ENCODE assay signal across 17 cellular contexts in genomic region chr12:53577941-53578352, GRCh38. TPM values are rescaled to one million over a fixed set of nuclear protein-coding genes. Genes with fewer than 3 reads are reported as not detected.
A peak's percentile ranks its signal among the peaks of the same experiment; 100 is the strongest.
DNase-seq lines count a peak whose midpoint lies in the region; ATAC-seq and TF ChIP-seq lines count a peak whose summit lies in the region.
"Had no signal": no experiment of that assay in that cellular context is flagged by ENCODE, and none has a peak within 500 bp of the region (broad histone marks: within the 10 kb centered on the region; RNA-seq: fewer than 3 reads in every experiment).

No MANE protein-coding gene starts in this region.

- no peak overlapping the region for H3K4me3 Mint-ChIP-seq in activated CD8-positive, alpha-beta T cell treated with anti-CD3 and anti-CD28 coated beads for 36 hours
- no peak overlapping the region for H3K4me3 Mint-ChIP-seq in activated CD8-positive, alpha-beta T cell treated with anti-CD3 and anti-CD28 coated beads, Interleukin-2, amount 10 ng/mL, durations not matched to agents 7 days and 5 days
- H3K4me3 Mint-ChIP-seq in memory B cell = no peak overlapping the region

- H3K27me3 ChIP-seq in MG63 = no peaks in the 10 kb centered on the region
- H3K27me3 ChIP-seq: brain microvascular endothelial cell had no signal

- H3K27ac Mint-ChIP-seq in activated CD8-positive, alpha-beta T cell treated with anti-CD3 and anti-CD28 coated beads for 36 hours = no peak overlapping the region
- H3K27ac Mint-ChIP-seq in activated CD8-positive, alpha-beta T cell treated with anti-CD3 and anti-CD28 coated beads, Interleukin-2, amount 10 ng/mL, durations not matched to agents 7 days and 5 days = no peak overlapping the region
- H3K27ac Mint-ChIP-seq in memory B cell = peak overlapping the region; percentile 20

- CTCF ChIA-PET in activated CD8-positive, alpha-beta T cell treated with anti-CD3 and anti-CD28 coated beads for 36 hours (lab: Charles Lee) = interaction anchor here (0.6 to 2.1 kb wide), 4 partner anchors 17 to 169 kb away, joined by 3 to 7 read pairs (median 4); no protein-coding TSS in a partner anchor
- CTCF ChIA-PET in activated CD8-positive, alpha-beta T cell treated with anti-CD3 and anti-CD28 coated beads, Interleukin-2, amount 10 ng/mL, durations not matched to agents 7 days and 5 days (lab: Charles Lee) = interaction anchor here (0.9 kb wide), 1 partner anchor 62 kb away, joined by 3 read pairs; no protein-coding TSS in a partner anchor

- H3K4me3 ChIP-seq in MG63 = no peak overlapping the region
- H3K4me3 ChIP-seq: GM23248 had no signal

- DNase-seq in activated CD8-positive, alpha-beta T cell treated with anti-CD3 and anti-CD28 coated beads for 36 hours = no peak
- no peak for DNase-seq in activated CD8-positive, alpha-beta T cell treated with anti-CD3 and anti-CD28 coated beads, Interleukin-2, amount 10 ng/mL, durations not matched to agents 7 days and 5 days
- DNase-seq in memory B cell (ENCODE audit: low spot score in 2 of 2) (no peak), MG63 (no peak), cerebellum (ENCODE audit: low spot score) (no peak), HuH-7.5 (ENCODE audit: low spot score) (no peak)
- DNase-seq: activated gamma-delta T cell, brain microvascular endothelial cell, GF-D8, GM23248, mesendoderm, NCI-H1092, NCI-H2227 treated with DMSO at 0.1 percent for 48 hours, SW 1271 had no signal

- POLR2A ChIA-PET in activated CD8-positive, alpha-beta T cell treated with anti-CD3 and anti-CD28 coated beads for 36 hours (lab: Charles Lee) = no interaction called here
- POLR2A ChIA-PET in activated CD8-positive, alpha-beta T cell treated with anti-CD3 and anti-CD28 coated beads, Interleukin-2, amount 10 ng/mL, durations not matched to agents 7 days and 5 days (lab: Charles Lee) = no interaction called here

- intact Hi-C loops in activated CD8-positive, alpha-beta T cell treated with anti-CD3 and anti-CD28 coated beads for 36 hours (cut with micrococcal nuclease) = no loop called here

- H3K36me3 ChIP-seq in MG63 = no peaks in the 10 kb centered on the region; the same call in none of the 2 replicates
- H3K36me3 ChIP-seq: brain microvascular endothelial cell had no signal

- H3K4me1 Mint-ChIP-seq in activated CD8-positive, alpha-beta T cell treated with anti-CD3 and anti-CD28 coated beads for 36 hours (ENCODE audit: low read depth) = peaks cover 13% of the 10 kb centered on the region
- peaks cover 17% of the 10 kb centered on the region for H3K4me1 Mint-ChIP-seq in activated CD8-positive, alpha-beta T cell treated with anti-CD3 and anti-CD28 coated beads, Interleukin-2, amount 10 ng/mL, durations not matched to agents 7 days and 5 days (ENCODE audit: low read depth)
- H3K4me1 Mint-ChIP-seq in memory B cell = peaks cover 23% of the 10 kb centered on the region

- H3K9me3 ChIP-seq in MG63 = no peaks in the 10 kb centered on the region

- H3K9me3 Mint-ChIP-seq in activated CD8-positive, alpha-beta T cell treated with anti-CD3 and anti-CD28 coated beads for 36 hours = no peaks in the 10 kb centered on the region
- H3K9me3 Mint-ChIP-seq in activated CD8-positive, alpha-beta T cell treated with anti-CD3 and anti-CD28 coated beads, Interleukin-2, amount 10 ng/mL, durations not matched to agents 7 days and 5 days (ENCODE audit: insufficient read depth) = no peaks in the 10 kb centered on the region
- no peaks in the 10 kb centered on the region for H3K9me3 Mint-ChIP-seq in memory B cell

- no peak for TF ChIP-seq CTCF in activated CD8-positive, alpha-beta T cell treated with anti-CD3 and anti-CD28 coated beads for 36 hours (IDR thresholded peaks at IDR 0.05)

- ATAC-seq in activated CD8-positive, alpha-beta T cell treated with anti-CD3 and anti-CD28 coated beads for 36 hours = peak; percentile 27
- no peak for ATAC-seq in activated CD8-positive, alpha-beta T cell treated with anti-CD3 and anti-CD28 coated beads, Interleukin-2, amount 10 ng/mL, durations not matched to agents 7 days and 5 days
- ATAC-seq in GM21576 (IDR thresholded peaks at IDR 0.05; ENCODE audit: unreplicated experiment) = peak; percentile 43
- peak; percentile 66 for ATAC-seq in HG03280 (IDR thresholded peaks at IDR 0.05; ENCODE audit: unreplicated experiment)
- ATAC-seq in memory B cell (ENCODE audit: low read depth) = no peak
- ATAC-seq: HepG2 had no signal

- H3K36me3 Mint-ChIP-seq in activated CD8-positive, alpha-beta T cell treated with anti-CD3 and anti-CD28 coated beads for 36 hours (ENCODE audit: low read depth) = peaks cover 5% of the 10 kb centered on the region
- H3K36me3 Mint-ChIP-seq in activated CD8-positive, alpha-beta T cell treated with anti-CD3 and anti-CD28 coated beads, Interleukin-2, amount 10 ng/mL, durations not matched to agents 7 days and 5 days (ENCODE audit: low read depth) = peaks cover 9% of the 10 kb centered on the region
- H3K36me3 Mint-ChIP-seq in memory B cell = peaks cover 11% of the 10 kb centered on the region

- H3K27me3 Mint-ChIP-seq in activated CD8-positive, alpha-beta T cell treated with anti-CD3 and anti-CD28 coated beads for 36 hours = no peaks in the 10 kb centered on the region
- no peaks in the 10 kb centered on the region for H3K27me3 Mint-ChIP-seq in activated CD8-positive, alpha-beta T cell treated with anti-CD3 and anti-CD28 coated beads, Interleukin-2, amount 10 ng/mL, durations not matched to agents 7 days and 5 days (ENCODE audit: low read depth)
- H3K27me3 Mint-ChIP-seq in memory B cell = no peaks in the 10 kb centered on the region

RNA-seq across cellular contexts. Expression of gene ATF7, which starts 48.2 kb away (rescaled TPM):
- 10 to 100 TPM; 22.0 to 22.6 TPM for total RNA-seq in activated CD8-positive, alpha-beta T cell treated with anti-CD3 and anti-CD28 coated beads for 36 hours
- total RNA-seq in activated CD8-positive, alpha-beta T cell treated with anti-CD3 and anti-CD28 coated beads, Interleukin-2, amount 10 ng/mL, durations not matched to agents 7 days and 5 days = 10 to 100 TPM; 27.7 to 28.7 TPM
- total RNA-seq in MG63 (2014; rRNA removed; shearing (Covaris generic); ENCODE audit: low replicate concordance) = 5.7 and 12.4 TPM in 2 replicates
- total RNA-seq in cerebellum = 16.4 TPM

Comparison
In these comparisons a context has a peak if more than half of its experiments do, and no peak if none do; other contexts are left out.
1. ATAC-seq: peak in activated CD8-positive, alpha-beta T cell treated with anti-CD3 and anti-CD28 coated beads for 36 hours (single experiment), GM21576 (single experiment) and HG03280 (single experiment); none in activated CD8-positive, alpha-beta T cell treated with anti-CD3 and anti-CD28 coated beads, Interleukin-2, amount 10 ng/mL, durations not matched to agents 7 days and 5 days (single experiment) and memory B cell (single experiment).